In the genomic region with DNA sequence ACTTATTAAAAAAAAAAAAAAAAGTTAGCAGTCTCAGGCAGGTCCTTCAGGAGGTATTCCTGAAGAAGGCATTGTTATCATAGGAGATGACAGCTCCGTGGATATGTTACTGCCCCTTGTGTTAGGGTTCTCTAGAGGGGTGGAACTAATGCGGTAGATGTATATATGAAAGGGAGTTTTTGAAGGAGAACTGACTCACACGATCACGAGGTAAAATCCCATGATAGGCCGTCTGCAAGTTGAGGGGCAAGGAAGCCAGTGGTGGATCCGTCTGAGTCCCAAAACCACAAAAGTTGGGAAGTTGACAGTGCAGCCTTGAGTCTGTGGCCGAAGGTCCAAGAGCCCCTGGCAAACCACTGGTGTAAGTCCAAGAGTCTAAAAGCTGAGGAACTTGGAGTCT, we compare ENCODE assay signal across 28 cellular contexts.
"Had no signal": no experiment of that assay in that cellular context is flagged by ENCODE, and none has a peak within 500 bp of the region (broad histone marks: within the 10 kb centered on the region; RNA-seq: fewer than 3 reads in every experiment).

No MANE protein-coding gene starts in this region.

- H3K4me1 Mint-ChIP-seq: activated CD4-positive, alpha-beta T cell treated with anti-CD3 and anti-CD28 coated beads, Interleukin-2, amount 10 ng/mL, durations not matched to agents 24 days and 14 days; activated naive CD4-positive, alpha-beta T cell treated with anti-CD3 and anti-CD28 coated beads, Interleukin-2, amount 50 U/mL, for 24 hours had no signal

- ATAC-seq: activated CD8-positive, alpha-beta T cell treated with anti-CD3 and anti-CD28 coated beads, Interleukin-2, amount 10 ng/mL, durations not matched to agents 7 days and 5 days; PC-3 had no signal

- H3K27ac ChIP-seq: Peyer's patch, RWPE1, SK-N-MC had no signal

- H3K27me3 ChIP-seq: Peyer's patch had no signal

- H3K27ac Mint-ChIP-seq: activated CD4-positive, alpha-beta T cell treated with anti-CD3 and anti-CD28 coated beads, Interleukin-2, amount 10 ng/mL, durations not matched to agents 24 days and 14 days; activated CD8-positive, alpha-beta T cell treated with anti-CD3 and anti-CD28 coated beads, Interleukin-2, amount 10 ng/mL, durations not matched to agents 7 days and 5 days; activated naive CD4-positive, alpha-beta T cell treated with anti-CD3 and anti-CD28 coated beads, Interleukin-2, amount 50 U/mL, for 24 hours; activated naive CD8-positive, alpha-beta T cell treated with anti-CD3 and anti-CD28 coated beads, Interleukin-2, amount 10 ng/mL, durations not matched to agents 7 days and 5 days; activated T-cell treated with anti-CD3 and anti-CD28 coated beads, Interleukin-2, amount 50 U/mL, for 24 hours; activated T-helper 2 cell treated with anti-CD3 and anti-CD28 coated beads, Interferon-gamma antibody, Interleukin-2, Interleukin-4, amounts not matched to agents 10 μg/mL and 5 μg/mL and 100 μg/mL, durations not matched to agents 14 hours and 24 hours and 36 hours had no signal

- H3K36me3 ChIP-seq: Peyer's patch had no signal

- H3K27me3 Mint-ChIP-seq: activated CD4-positive, alpha-beta T cell treated with anti-CD3 and anti-CD28 coated beads, Interleukin-2, amount 10 ng/mL, durations not matched to agents 24 days and 14 days; activated naive CD4-positive, alpha-beta T cell treated with anti-CD3 and anti-CD28 coated beads, Interleukin-2, amount 50 U/mL, for 24 hours; activated naive CD8-positive, alpha-beta T cell treated with anti-CD3 and anti-CD28 coated beads, Interleukin-2, amount 10 ng/mL, durations not matched to agents 7 days and 5 days; activated T-cell treated with anti-CD3 and anti-CD28 coated beads, Interleukin-2, amount 50 U/mL, for 24 hours had no signal

- H3K4me3 ChIP-seq: Peyer's patch, SK-N-MC had no signal

- H3K9me3 Mint-ChIP-seq: activated CD4-positive, alpha-beta T cell treated with anti-CD3 and anti-CD28 coated beads, Interleukin-2, amount 10 ng/mL, durations not matched to agents 24 days and 14 days; activated naive CD4-positive, alpha-beta T cell treated with anti-CD3 and anti-CD28 coated beads, Interleukin-2, amount 50 U/mL, for 24 hours; activated T-cell treated with anti-CD3 and anti-CD28 coated beads, Interleukin-2, amount 50 U/mL, for 24 hours had no signal

- H3K4me3 Mint-ChIP-seq: activated CD4-positive, alpha-beta T cell treated with anti-CD3 and anti-CD28 coated beads, Interleukin-2, amount 10 ng/mL, durations not matched to agents 24 days and 14 days; activated CD8-positive, alpha-beta T cell treated with anti-CD3 and anti-CD28 coated beads, Interleukin-2, amount 10 ng/mL, durations not matched to agents 7 days and 5 days; activated naive CD4-positive, alpha-beta T cell treated with anti-CD3 and anti-CD28 coated beads, Interleukin-2, amount 50 U/mL, for 24 hours; activated naive CD8-positive, alpha-beta T cell treated with anti-CD3 and anti-CD28 coated beads, Interleukin-2, amount 10 ng/mL, durations not matched to agents 7 days and 5 days; activated T-cell treated with anti-CD3 and anti-CD28 coated beads, Interleukin-2, amount 50 U/mL, for 24 hours; brain had no signal

- DNase-seq: activated CD4-positive, alpha-beta T cell treated with anti-CD3 and anti-CD28 coated beads, Interleukin-2, amount 10 ng/mL, durations not matched to agents 24 days and 14 days; activated CD4-positive, alpha-beta T cell treated with anti-CD3 and anti-CD28 coated beads, Interleukin-2, amount 50 U/mL, for 48 hours; activated CD8-positive, alpha-beta T cell treated with anti-CD3 and anti-CD28 coated beads, Interleukin-2, amount 10 ng/mL, durations not matched to agents 7 days and 5 days; activated gamma-delta T cell; activated naive CD4-positive, alpha-beta T cell treated with Interleukin-2 at 50 U/mL for 16 hours; activated naive CD8-positive, alpha-beta T cell treated with anti-CD3 and anti-CD28 coated beads, Interleukin-2, amount 10 ng/mL, durations not matched to agents 7 days and 5 days; activated T-cell treated with anti-CD3 and anti-CD28 coated beads, Interleukin-2, amount 50 U/mL, for 24 hours; amygdala; caudate nucleus; cerebellar nuclear complex; NCI-H1048; NCI-H1105 treated with DMSO at 0.1 percent for 48 hours; NCI-H1436 treated with DMSO at 0.1 percent for 48 hours; NCI-H1694 treated with DMSO at 0.1 percent for 48 hours; NCI-H2029; NCI-H510A; NCI-H526; NCI-H748 treated with DMSO at 0.1 percent for 48 hours; NK-92 treated with Interleukin-12 subunit alpha and Interleukin-12 subunit beta, amount 100 ng/mL, for 24 hours; Peyer's patch; Right ventricle myocardium superior; T1000 had no signal
